ENCODE assay signal across 9 cellular contexts in genomic region chr16:75254359-75254837, GRCh38. TPM values are rescaled to one million over a fixed set of nuclear protein-coding genes. Genes with fewer than 3 reads are reported as not detected.
DNase-seq lines count a peak whose midpoint lies in the region; ATAC-seq, FAIRE-seq and TF ChIP-seq lines count a peak whose summit lies in the region.
"Had no signal": no experiment of that assay in that cellular context is flagged by ENCODE, and none has a peak within 500 bp of the region (broad histone marks: within the 10 kb centered on the region; RNA-seq: fewer than 3 reads in every experiment).

No MANE protein-coding gene starts in this region.

- H3K4me3 ChIP-seq in SK-N-MC = no peak overlapping the region

- H3K9me3 ChIP-seq in SK-N-MC (ENCODE audit: low read depth, low read length) = no peaks in the 10 kb centered on the region

- TF ChIP-seq CTCF in foreskin keratinocyte (conservative IDR thresholded peaks at IDR 0.05) (no peak), osteocyte (IDR thresholded peaks at IDR 0.05) (no peak)

- no peaks in the 10 kb centered on the region for H3K36me3 ChIP-seq in SK-N-MC (ENCODE audit: insufficient read depth, low read length)

- H3K9ac ChIP-seq in SK-N-MC (ENCODE audit: insufficient read length) = no peak overlapping the region

- FAIRE-seq in GM12891 (lab: Jason Lieb, UNC) = no peak

- TF ChIP-seq POLR2A in GM12891 (IDR thresholded peaks at IDR 0.05; ENCODE audit: low read depth, low read length) = no peak

- H3K9me3 Mint-ChIP-seq in osteocyte (ENCODE audit: unreplicated experiment) = no peaks in the 10 kb centered on the region

- H3K27me3 Mint-ChIP-seq in osteocyte (ENCODE audit: unreplicated experiment) = no peaks in the 10 kb centered on the region

- peaks cover 22% of the 10 kb centered on the region for H3K4me1 ChIP-seq in foreskin keratinocyte

- peak; percentile 98 for DNase-seq in EH (ENCODE audit: low read depth)
- DNase-seq in SK-N-MC (ENCODE audit: low read depth, low spot score) = no peak
- peak; percentile 65 to 86 for DNase-seq in foreskin keratinocyte
- DNase-seq in osteocyte (ENCODE audit: extremely low spot score, unreplicated experiment) = no peak
- DNase-seq in activated T-cell treated with anti-CD3 and anti-CD28 coated beads, Interleukin-2, amount 50 U/mL, for 1 hour = no peak
- no peak for DNase-seq in GM12891 (ENCODE audit: insufficient read length, low spot score)
- DNase-seq: NCI-H2107 had no signal

- H3K27ac Mint-ChIP-seq in osteocyte (ENCODE audit: unreplicated experiment) = peak overlapping the region; percentile 94

- H3K36me3 Mint-ChIP-seq in osteocyte (ENCODE audit: unreplicated experiment) = no peaks in the 10 kb centered on the region

- peak overlapping the region; percentile 57; the same call in 1 of the 2 replicates for H3K27ac ChIP-seq in SK-N-MC
- no peak overlapping the region for H3K27ac ChIP-seq in foreskin keratinocyte

- no peaks in the 10 kb centered on the region for H3K27me3 ChIP-seq in foreskin keratinocyte

- H3K4me1 Mint-ChIP-seq in osteocyte (ENCODE audit: unreplicated experiment) = peaks cover 89% of the 10 kb centered on the region

- H3K4me3 Mint-ChIP-seq in osteocyte (ENCODE audit: unreplicated experiment) = no peak overlapping the region

- ATAC-seq in foreskin keratinocyte (peak; percentile 71), GM21526 (IDR thresholded peaks at IDR 0.05; ENCODE audit: low FRiP score, unreplicated experiment) (no peak), HG03135 (IDR thresholded peaks at IDR 0.05; ENCODE audit: unreplicated experiment) (no peak)

TF ChIP-seq in GM12891, 5 proteins besides CTCF, POLR2A, EP300 and RAD21:
- TF ChIP-seq TAF1 (IDR thresholded peaks at IDR 0.05; ENCODE audit: low read depth, low read length) (no peak), POU2F2 (IDR thresholded peaks at IDR 0.05; ENCODE audit: low read depth, low read length) (no peak), SPI1 (IDR thresholded peaks at IDR 0.05; ENCODE audit: low read depth, low read length) (no peak), POLR2AphosphoS5 (IDR thresholded peaks at IDR 0.05; ENCODE audit: low read depth, low read length) (no peak), PAX5 (IDR thresholded peaks at IDR 0.05; ENCODE audit: insufficient read depth, low read length, severe bottlenecking) (no peak)

RNA-seq across cellular contexts. Expression of gene BCAR1, which starts 3.0 kb away (rescaled TPM):
- total RNA-seq in foreskin keratinocyte (78.2 and 80.5 TPM in 2 replicates), osteocyte (126 and 138 TPM in 2 replicates)
- polyA plus RNA-seq in foreskin keratinocyte = 71.8 and 72.2 TPM in 2 replicates
- 13.4 TPM for polyA plus RNA-seq in GM12891 (2012; ENCODE audit: low read depth, missing spikeins)

RNA-seq across cellular contexts. Expression of gene CTRB1, which starts 35.6 kb away (rescaled TPM):
- total RNA-seq in foreskin keratinocyte = not detected in 2 replicates
- polyA plus RNA-seq in foreskin keratinocyte = not detected in 2 replicates
- total RNA-seq in osteocyte = not detected in 2 replicates
- polyA plus RNA-seq in GM12891 (2012; ENCODE audit: low read depth, missing spikeins) = not detected

RNA-seq across cellular contexts. Expression of gene CTRB2, which starts 47.4 kb away (rescaled TPM):
- total RNA-seq in foreskin keratinocyte (not detected in 2 replicates), osteocyte (not detected in 2 replicates)
- polyA plus RNA-seq in foreskin keratinocyte = not detected in 2 replicates
- not detected for polyA plus RNA-seq in GM12891 (2012; ENCODE audit: low read depth, missing spikeins)

Comparison
In these comparisons a context has a peak if more than half of its experiments do, and no peak if none do; other contexts are left out.
1. DNase-seq: peak in EH (single experiment) and foreskin keratinocyte (2 of 2); none in SK-N-MC (single experiment), osteocyte (single experiment), activated T-cell treated with anti-CD3 and anti-CD28 coated beads, Interleukin-2, amount 50 U/mL, for 1 hour (single experiment) and GM12891 (single experiment).